Comparison of ENCODE assay signal across 8 cellular contexts in the genomic region with DNA sequence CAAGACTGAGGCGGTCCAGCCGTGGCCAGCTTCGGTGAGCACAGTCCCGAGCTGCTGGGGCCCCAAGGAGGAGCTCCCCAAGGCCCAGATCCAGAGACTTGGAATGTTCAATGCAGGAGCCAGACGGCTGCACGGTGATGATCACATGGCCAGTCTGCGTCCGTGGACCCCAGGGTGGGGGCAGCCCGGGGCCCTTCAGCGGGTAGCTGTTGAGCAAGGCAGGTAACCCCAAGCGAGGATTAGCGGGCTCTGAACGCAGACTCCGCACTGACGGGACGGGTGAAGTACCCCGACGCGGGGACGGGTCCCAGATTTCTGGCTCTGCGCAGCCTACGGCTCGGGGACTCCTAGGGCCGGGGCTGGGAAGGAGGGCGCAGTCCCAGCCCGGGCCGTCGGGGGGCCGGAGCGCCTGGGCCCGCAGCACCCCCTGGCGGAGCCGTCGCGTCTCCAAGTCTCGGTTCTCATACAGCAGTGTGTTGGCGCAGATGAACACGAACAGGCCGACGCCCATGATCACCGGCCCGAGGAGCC. TPM values are rescaled to one million over a fixed set of nuclear protein-coding genes. Genes with fewer than 3 reads are reported as not detected.
DNase-seq lines count a peak whose midpoint lies in the region; ATAC-seq and TF ChIP-seq lines count a peak whose summit lies in the region.

No MANE protein-coding gene starts in this region.

- no peak overlapping the region for H3K27ac Mint-ChIP-seq in natural killer cell treated with Interleukin-12 subunit alpha and Interleukin-12 subunit beta and Interleukin-15 and Interleukin-18, amount 100 ng/mL, for 72 hours

- H3K27ac ChIP-seq in BLaER1, result no peak overlapping the region
- no peak overlapping the region for H3K27ac ChIP-seq in effector memory CD4-positive, alpha-beta T cell (ENCODE audit: insufficient read depth, low read length, poor library complexity, severe bottlenecking)
- peak overlapping the region; percentile 50 to 96 for H3K27ac ChIP-seq in testis

- peaks cover 7% of the 10 kb centered on the region for H3K36me3 Mint-ChIP-seq in natural killer cell treated with Interleukin-12 subunit alpha and Interleukin-12 subunit beta and Interleukin-15 and Interleukin-18, amount 100 ng/mL, for 72 hours

- no peak for TF ChIP-seq POLR2A in testis (IDR thresholded peaks at IDR 0.05)

- peaks cover 66% of the 10 kb centered on the region for H4K20me1 ChIP-seq in BLaER1

- H3K4me1 ChIP-seq in BLaER1 (peaks cover 20% of the 10 kb centered on the region), testis (peaks cover 24% of the 10 kb centered on the region)
- H3K4me1 ChIP-seq in effector memory CD4-positive, alpha-beta T cell (ENCODE audit: control insufficient read depth, insufficient read depth, low read length, poor library complexity, severe bottlenecking), result peaks cover 22% of the 10 kb centered on the region

- peaks cover 69% of the 10 kb centered on the region for H3K27me3 ChIP-seq in BLaER1
- H3K27me3 ChIP-seq in effector memory CD4-positive, alpha-beta T cell (replicated peaks; ENCODE audit: control insufficient read depth, insufficient read depth, low read length, poor library complexity, severe bottlenecking), result peaks cover 37% of the 10 kb centered on the region
- H3K27me3 ChIP-seq in testis, result no peaks in the 10 kb centered on the region

- peaks cover 8% of the 10 kb centered on the region in 2 donors for H3K27me3 Mint-ChIP-seq in natural killer cell treated with Interleukin-12 subunit alpha and Interleukin-12 subunit beta and Interleukin-15 and Interleukin-18, amount 100 ng/mL, for 72 hours

- intact Hi-C loops in testis (cut with DNase I; ENCODE audit: low total_unique reads), result loop anchor here (5.0 kb wide), 1 partner anchor 61 kb away; a partner anchor contains a TSS

- H3K9me3 Mint-ChIP-seq in natural killer cell treated with Interleukin-12 subunit alpha and Interleukin-12 subunit beta and Interleukin-15 and Interleukin-18, amount 100 ng/mL, for 72 hours, result no peaks in the 10 kb centered on the region

- H3K36me3 ChIP-seq in BLaER1 (peaks cover 39% of the 10 kb centered on the region), testis (ENCODE audit: low read depth, missing control alignments) (no peaks in the 10 kb centered on the region)
- H3K36me3 ChIP-seq in effector memory CD4-positive, alpha-beta T cell (ENCODE audit: control insufficient read depth, insufficient read depth, low read length), result peaks cover 20% of the 10 kb centered on the region

- in situ Hi-C loops in KBM-7 (cut with MboI; ENCODE audit: low pct_unique_long_range_greater_than_20kb, low sequenced_read_pairs), result no loop called here

- 49 to 62% methylated on average over 16 to 31 of the region's 42 CpGs for WGBS in testis, 2 donors

- ATAC-seq in natural killer cell treated with Interleukin-12 subunit alpha and Interleukin-12 subunit beta and Interleukin-15 and Interleukin-18, amount 100 ng/mL, for 72 hours, result peak; percentile 73

- peaks cover 8% of the 10 kb centered on the region in 2 donors for H3K4me1 Mint-ChIP-seq in natural killer cell treated with Interleukin-12 subunit alpha and Interleukin-12 subunit beta and Interleukin-15 and Interleukin-18, amount 100 ng/mL, for 72 hours (ENCODE audit: low read depth in 2 of 2)

- no peaks in the 10 kb centered on the region for H3K9me3 ChIP-seq in BLaER1
- no peaks in the 10 kb centered on the region for H3K9me3 ChIP-seq in effector memory CD4-positive, alpha-beta T cell (ENCODE audit: control insufficient read depth, low read length)
- H3K9me3 ChIP-seq in testis, result no peaks in the 10 kb centered on the region

- H3K4me3 ChIP-seq in BLaER1, result peak overlapping the region; percentile 32; the same call in 1 of the 2 replicates
- no peak overlapping the region for H3K4me3 ChIP-seq in effector memory CD4-positive, alpha-beta T cell (ENCODE audit: insufficient read depth, low read depth, low read length, poor library complexity, severe bottlenecking)
- H3K4me3 ChIP-seq in testis, result peak overlapping the region; percentile 56 to 80

- peak; percentile 38 to 56 (median 51) for TF ChIP-seq CTCF in testis (IDR thresholded peaks at IDR 0.05)

- DNase-seq in KBM-7, result peak; percentile 29
- peak; percentile 52 to 64 for DNase-seq in activated CD4-positive, alpha-beta T cell treated with anti-CD3 and anti-CD28 coated beads for 4 hours
- DNase-seq in effector memory CD4-positive, alpha-beta T cell, result peak; percentile 15 to 42 (median 40)
- DNase-seq in natural killer cell treated with Interleukin-12 subunit alpha and Interleukin-12 subunit beta and Interleukin-15 and Interleukin-18, amount 100 ng/mL, for 72 hours (ENCODE audit: low spot score), result no peak
- DNase-seq in testis, result peak; percentile 65
- DNase-seq in cortex of kidney (lab: John Stamatoyannopoulos, UW), result no peak
- no peak for DNase-seq in glomerular visceral epithelial cell (ENCODE audit: extremely low spot score)

- no peak overlapping the region for H3K4me3 Mint-ChIP-seq in natural killer cell treated with Interleukin-12 subunit alpha and Interleukin-12 subunit beta and Interleukin-15 and Interleukin-18, amount 100 ng/mL, for 72 hours

- H3K9ac ChIP-seq in BLaER1, result no peak overlapping the region

- H3K4me2 ChIP-seq in BLaER1, result peak overlapping the region; percentile 44

RNA-seq across cellular contexts. Expression of a gene that starts 2.7 kb away (rescaled TPM):
- total RNA-seq in natural killer cell treated with Interleukin-12 subunit alpha and Interleukin-12 subunit beta and Interleukin-15 and Interleukin-18, amount 100 ng/mL, for 72 hours, result not detected
- total RNA-seq in testis, result 10 to 100 TPM; 40.3 to 41.3 TPM
- 35.6 TPM for polyA plus RNA-seq in testis (ENCODE audit: insufficient read depth, low read depth, low replicate concordance)

Comparison
In these comparisons a context has a peak if more than half of its experiments do, and no peak if none do; other contexts are left out.
1. H3K27ac ChIP-seq: peak in testis (2 of 2); none in BLaER1 (single experiment) and effector memory CD4-positive, alpha-beta T cell (single experiment).
2. DNase-seq: peak in KBM-7 (single experiment), activated CD4-positive, alpha-beta T cell treated with anti-CD3 and anti-CD28 coated beads for 4 hours (2 of 2), effector memory CD4-positive, alpha-beta T cell (3 of 3) and testis (single experiment); none in natural killer cell treated with Interleukin-12 subunit alpha and Interleukin-12 subunit beta and Interleukin-15 and Interleukin-18, amount 100 ng/mL, for 72 hours (single experiment), cortex of kidney (single experiment) and glomerular visceral epithelial cell (single experiment).
3. RNA of a gene that starts 2.7 kb away (total RNA-seq): 40.3 to 41.3 TPM in testis; not detected in natural killer cell treated with Interleukin-12 subunit alpha and Interleukin-12 subunit beta and Interleukin-15 and Interleukin-18, amount 100 ng/mL, for 72 hours; every median in the first group is over 10 times any median in the second.